1 cellular context compared by ENCODE assay signal in the genomic region with DNA sequence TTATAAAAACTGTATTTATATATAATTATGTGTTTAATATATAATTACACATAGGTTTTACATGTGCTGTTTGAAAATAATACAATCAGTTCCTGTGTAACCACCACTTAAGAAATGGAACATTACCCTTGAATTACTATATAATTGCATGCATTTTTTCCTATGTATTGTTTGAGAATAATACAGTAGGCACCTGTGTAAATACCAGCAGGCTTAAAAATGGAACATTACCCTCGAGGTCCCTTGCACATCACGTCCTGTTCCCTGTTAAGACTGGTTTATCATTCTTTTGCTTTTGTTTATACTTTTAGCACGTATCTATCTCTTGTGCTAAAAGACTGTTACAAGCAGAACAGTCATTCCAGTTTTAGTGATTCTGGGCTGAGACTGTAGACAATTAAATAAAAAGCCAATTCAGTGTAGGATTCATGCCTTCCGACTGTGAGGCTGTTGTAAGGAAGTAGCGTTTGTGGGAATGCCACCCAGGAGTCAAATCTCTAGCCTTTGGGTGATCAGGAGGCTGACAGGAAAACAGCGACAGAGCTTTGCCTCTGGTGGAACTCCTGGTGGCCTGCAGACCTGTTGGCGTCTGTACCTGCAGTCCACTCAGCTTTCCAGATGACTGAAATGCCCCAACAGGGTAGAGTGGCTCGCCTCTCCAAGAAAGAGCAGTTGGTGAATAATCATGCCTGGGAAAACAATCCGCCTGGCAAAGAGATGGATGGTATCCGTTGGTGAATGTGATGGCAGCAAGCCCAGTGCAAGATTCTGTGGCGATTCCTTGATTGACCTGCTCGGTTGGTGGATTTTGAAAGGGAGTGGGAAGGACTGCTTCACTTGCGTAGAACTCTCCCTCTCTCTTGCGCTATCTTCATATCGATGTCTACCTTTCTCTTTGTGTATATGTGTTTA.
TF ChIP-seq lines count a peak whose summit lies in the region.

No MANE protein-coding gene starts in this region.

TF ChIP-seq in endothelial cell of umbilical vein, 7 proteins besides CTCF, POLR2A, EP300 and RAD21:
- TF ChIP-seq, protein P1, sequence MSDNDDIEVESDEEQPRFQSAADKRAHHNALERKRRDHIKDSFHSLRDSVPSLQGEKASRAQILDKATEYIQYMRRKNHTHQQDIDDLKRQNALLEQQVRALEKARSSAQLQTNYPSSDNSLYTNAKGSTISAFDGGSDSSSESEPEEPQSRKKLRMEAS (IDR thresholded peaks at IDR 0.05; ENCODE audit: insufficient read depth, insufficient read length) = no peak
- TF ChIP-seq GATA2 (IDR thresholded peaks at IDR 0.05; ENCODE audit: insufficient read depth, insufficient read length, low read depth, low read length) (no peak), EZH2 (IDR thresholded peaks at IDR 0.05; ENCODE audit: borderline replicate concordance, low read depth, low read length, severe bottlenecking) (no peak), MYC (IDR thresholded peaks at IDR 0.05; ENCODE audit: low read depth, low read length) (no peak), JUN (IDR thresholded peaks at IDR 0.05; ENCODE audit: borderline replicate concordance, insufficient read depth, insufficient read length, low read depth) (no peak), FOS (IDR thresholded peaks at IDR 0.05; ENCODE audit: borderline replicate concordance, insufficient read depth, low read length) (no peak), POLR2AphosphoS5 (IDR thresholded peaks at IDR 0.05; ENCODE audit: insufficient read depth, low read depth, low read length) (no peak)
